ENCODE assay signal across 16 cellular contexts in the genomic region with DNA sequence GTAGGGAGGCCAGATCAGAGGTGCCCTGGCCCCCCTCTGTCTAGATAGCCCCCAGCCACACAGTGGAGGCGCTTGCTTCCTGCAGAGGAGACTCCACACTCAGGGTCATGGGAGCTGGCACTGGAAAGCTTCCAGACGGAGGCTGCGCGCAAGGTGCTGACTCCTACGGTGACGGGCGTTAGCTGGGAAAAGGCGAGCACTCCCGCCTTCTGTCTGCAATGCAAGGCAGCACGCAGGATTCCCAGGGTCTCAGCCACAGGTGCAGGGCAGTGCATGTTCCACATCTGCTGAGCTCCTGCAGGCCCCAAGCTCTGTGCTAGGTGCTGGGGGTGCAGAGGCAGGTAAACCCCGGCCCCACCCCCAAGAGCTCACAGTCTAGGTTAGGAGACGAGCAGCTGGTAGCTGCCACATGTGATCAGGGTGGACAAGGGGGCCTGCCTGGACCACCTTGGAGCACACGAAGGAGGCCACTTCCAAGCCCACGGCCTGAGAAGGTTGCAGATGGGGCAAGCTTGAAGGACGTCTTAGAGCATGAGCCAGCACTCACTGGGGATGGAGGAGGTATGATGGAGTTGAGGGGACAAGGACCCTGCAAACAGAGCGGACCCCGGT.
"Had no signal": no experiment of that assay in that cellular context is flagged by ENCODE, and none has a peak within 500 bp of the region (broad histone marks: within the 10 kb centered on the region; RNA-seq: fewer than 3 reads in every experiment).

No MANE protein-coding gene starts in this region.

- H3K27ac ChIP-seq: brain microvascular endothelial cell, esophagus squamous epithelium, ovary, thoracic aorta had no signal

- H3K27me3 ChIP-seq: brain microvascular endothelial cell, ovary had no signal

- H3K9me3 ChIP-seq: esophagus squamous epithelium, mucosa of descending colon, ovary, thoracic aorta had no signal

- H3K4me1 ChIP-seq: esophagus squamous epithelium had no signal

- H3K36me3 ChIP-seq: brain microvascular endothelial cell, esophagus squamous epithelium, ovary, thoracic aorta had no signal

- ATAC-seq: left colon; mucosa of descending colon; natural killer cell treated with Interleukin-12 subunit alpha and Interleukin-12 subunit beta and Interleukin-15 and Interleukin-18, amount 100 ng/mL, for 72 hours had no signal

- DNase-seq: activated CD4-positive, alpha-beta T cell treated with anti-CD3 and anti-CD28 coated beads for 48 hours; activated gamma-delta T cell; brain microvascular endothelial cell; cerebellar nuclear complex; dermis blood vessel endothelial cell; esophagus squamous epithelium; foreskin fibroblast; glutamatergic neuron; immature natural killer cell; left colon; mucosa of descending colon; stimulated activated CD4-positive, alpha-beta T cell treated with anti-CD3 and anti-CD28 coated beads, Interleukin-15, amount 100 ng/mL, for 24 hours; stimulated activated CD4-positive, alpha-beta T cell treated with anti-CD3 and anti-CD28 coated beads, Interleukin-4, amount 100 ng/mL, for 24 hours had no signal

- H3K4me3 ChIP-seq: esophagus squamous epithelium, mucosa of descending colon, ovary, thoracic aorta had no signal
